10 cellular contexts compared by ENCODE assay signal in the genomic region with DNA sequence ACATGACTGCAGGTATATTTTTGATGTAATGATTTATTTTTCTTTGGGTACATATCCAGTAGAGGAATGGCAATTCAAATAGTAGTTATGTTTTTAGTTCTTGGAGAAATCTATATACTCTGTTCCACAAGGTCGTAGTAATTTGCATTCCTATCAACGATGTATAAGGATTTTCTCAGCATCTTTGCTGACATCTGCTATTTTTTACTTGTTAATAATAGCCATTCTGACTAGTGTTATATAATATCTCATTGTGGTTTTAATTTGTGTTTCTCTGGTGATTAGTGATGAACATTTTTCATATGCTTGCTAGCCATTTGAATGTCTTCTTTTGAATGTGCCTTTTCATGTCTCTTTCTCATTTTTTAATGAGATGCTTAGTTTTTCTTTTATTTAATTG.
"Had no signal": no experiment of that assay in that cellular context is flagged by ENCODE, and none has a peak within 500 bp of the region (broad histone marks: within the 10 kb centered on the region; RNA-seq: fewer than 3 reads in every experiment).

No MANE protein-coding gene starts in this region.

- H3K36me3 ChIP-seq: HAP-1 had no signal

- H3K4me2 ChIP-seq: KMS-11 had no signal

- ATAC-seq: HCT116 had no signal

- DNase-seq: GM23248, GOT3, H7, HFFc6, Karpas-422, KBM-7 had no signal

- H3K9me3 ChIP-seq: HAP-1 had no signal

- H3K9ac ChIP-seq: GM23248, KMS-11 had no signal

- FAIRE-seq: HTR-8/SVneo had no signal

- H3K27ac ChIP-seq: GM23248, KMS-11 had no signal

- H3K4me1 ChIP-seq: HAP-1 had no signal

- H2AFZ ChIP-seq: GM23248 had no signal

- H3K4me3 ChIP-seq: GM23248, HAP-1 had no signal
